10 cellular contexts compared by ENCODE assay signal in genomic region chr20:62356948-62357667, GRCh38. TPM values are rescaled to one million over a fixed set of nuclear protein-coding genes. Genes with fewer than 3 reads are reported as not detected.
DNase-seq lines count a peak whose midpoint lies in the region; ATAC-seq and TF ChIP-seq lines count a peak whose summit lies in the region.
"Had no signal": no experiment of that assay in that cellular context is flagged by ENCODE, and none has a peak within 500 bp of the region (broad histone marks: within the 10 kb centered on the region; RNA-seq: fewer than 3 reads in every experiment).

No MANE protein-coding gene starts in this region.

- ATAC-seq in right cardiac atrium (peak; percentile 27 to 65), HG03457 (IDR thresholded peaks at IDR 0.05; ENCODE audit: unreplicated experiment) (no peak), HG03097 (IDR thresholded peaks at IDR 0.05; ENCODE audit: low FRiP score, unreplicated experiment) (no peak)

- DNase-seq in HT1080 (ENCODE audit: low read depth) (peak; percentile 80), astrocyte of the hippocampus (ENCODE audit: low read depth, low spot score) (peak; percentile 91), right cardiac atrium (peak; percentile 87 to 91 (median 88)), stomach (no peak), UCSD-AML1 (lab: John Stamatoyannopoulos, UW; ENCODE audit: unreplicated experiment) (no peak), NCI-H2227 treated with DMSO at 0.1 percent for 48 hours (lab: John Stamatoyannopoulos, UW) (no peak)
- DNase-seq: activated CD4-positive, alpha-beta T cell treated with anti-CD3 and anti-CD28 coated beads, Interleukin-2, amount 50 U/mL, for 1 hour; midbrain had no signal

- peaks cover 18% of the 10 kb centered on the region for H3K4me1 ChIP-seq in right cardiac atrium (ENCODE audit: control insufficient read depth, insufficient read depth, low read length)
- H3K4me1 ChIP-seq in stomach, result peaks cover 74 to 97% (median 86%) of the 10 kb centered on the region in 4 donors

- no peaks in the 10 kb centered on the region for H3K27me3 ChIP-seq in right cardiac atrium (ENCODE audit: control insufficient read depth, insufficient read depth)
- H3K27me3 ChIP-seq in stomach, result peaks cover 0 to 3% (median 0%) of the 10 kb centered on the region in 3 donors

- WGBS in right cardiac atrium, result 14% methylated on average over 29 of the region's 29 CpGs
- 25 to 42% (median 34%) methylated on average over 10 to 29 of the region's 29 CpGs for WGBS in stomach, 5 donors

- no peak overlapping the region for H3K4me3 ChIP-seq in right cardiac atrium (ENCODE audit: low read length)
- H3K4me3 ChIP-seq in stomach, result peak overlapping the region in 3 of 4 donors; percentile 9 to 28 (median 20)

- no peaks in the 10 kb centered on the region for H3K9me3 ChIP-seq in right cardiac atrium (ENCODE audit: control insufficient read depth, low read length)
- H3K9me3 ChIP-seq in stomach, result no peaks in the 10 kb centered on the region

- no peak for TF ChIP-seq EP300 in stomach (IDR thresholded peaks at IDR 0.05)

- H3K27ac ChIP-seq in right cardiac atrium (ENCODE audit: low read length) (peak overlapping the region; percentile 82), stomach (peak overlapping the region; percentile 63 to 91 (median 86))

- no peak for TF ChIP-seq CTCF in stomach (IDR thresholded peaks at IDR 0.05)

- intact Hi-C loops in right cardiac atrium (cut with DNase I), result no loop called here
- intact Hi-C loops in stomach (cut with DNase I; ENCODE audit: low total_unique reads), result no loop called here

- no peak for TF ChIP-seq POLR2A in stomach (IDR thresholded peaks at IDR 0.05)

- peaks cover 4 to 16% (median 10%) of the 10 kb centered on the region in 4 donors for H3K36me3 ChIP-seq in stomach

RNA-seq across cellular contexts. Expression of gene LAMA5, which starts 10.0 kb away (rescaled TPM):
- 12.1 and 20.1 TPM in 2 replicates for total RNA-seq in HT1080 (2014; rRNA removed; shearing (Covaris generic))
- polyA plus RNA-seq in HT1080 (2015; cell fraction: cytosol; rRNA removed), result 13.4 and 16.2 TPM in 2 replicates
- 181 and 184 TPM in 2 replicates for polyA plus RNA-seq in HT1080 (2015; cell fraction: nucleus; rRNA removed)
- total RNA-seq in right cardiac atrium (10 to 100 TPM; 77.4 to 97.9 (median 86.8) TPM), stomach (100 to 1,000 TPM in 2 of 5 donors, 10 to 100 TPM in 3; 42.2 to 278 (median 86.9) TPM)
- polyA plus RNA-seq in right cardiac atrium (93.7 TPM), stomach (100 to 1,000 TPM in 1 of 3 donors, 10 to 100 TPM in 2; 41.4 to 278 (median 72.3) TPM)

RNA-seq across cellular contexts. Expression of gene RPS21, which starts 29.8 kb away (rescaled TPM):
- 2,418 and 4,004 TPM in 2 replicates for total RNA-seq in HT1080 (2014; rRNA removed; shearing (Covaris generic))
- 4,730 and 10,179 TPM in 2 replicates for polyA plus RNA-seq in HT1080 (2015; cell fraction: cytosol; rRNA removed)
- 1,191 and 1,926 TPM in 2 replicates for polyA plus RNA-seq in HT1080 (2015; cell fraction: nucleus; rRNA removed)
- total RNA-seq in right cardiac atrium (100 to 1,000 TPM; 703 to 815 (median 736) TPM), stomach (1,000 to 10,000 TPM in 3 of 5 donors, 100 to 1,000 TPM in 2; 239 to 2,998 (median 1,528) TPM)
- polyA plus RNA-seq in right cardiac atrium (2,060 TPM), stomach (1,000 to 10,000 TPM; 4,606 to 7,615 (median 4,647) TPM)

RNA-seq across cellular contexts. Expression of gene CABLES2, which starts 50.0 kb away (rescaled TPM):
- total RNA-seq in HT1080 (2014; rRNA removed; shearing (Covaris generic)), result 2.9 and 3.3 TPM in 2 replicates
- polyA plus RNA-seq in HT1080 (2015; cell fraction: cytosol; rRNA removed), result 3.4 and 3.5 TPM in 2 replicates
- 1.3 and 1.7 TPM in 2 replicates for polyA plus RNA-seq in HT1080 (2015; cell fraction: nucleus; rRNA removed)
- total RNA-seq in right cardiac atrium (10 to 100 TPM; 12.3 to 29.4 (median 16.3) TPM), stomach (1 to 10 TPM in 4 of 5 donors, under 1 TPM in 1; 0.55 to 7.8 (median 1.4) TPM)
- polyA plus RNA-seq in right cardiac atrium (10.9 TPM), stomach (1 to 10 TPM; 2.0 to 3.2 (median 2.5) TPM)

RNA-seq across cellular contexts. Expression of gene ADRM1, which starts 54.3 kb away (rescaled TPM):
- total RNA-seq in HT1080 (2014; rRNA removed; shearing (Covaris generic)), result 450 and 452 TPM in 2 replicates
- polyA plus RNA-seq in HT1080 (2015; cell fraction: cytosol; rRNA removed), result 177 and 219 TPM in 2 replicates
- polyA plus RNA-seq in HT1080 (2015; cell fraction: nucleus; rRNA removed), result 160 and 162 TPM in 2 replicates
- 10 to 100 TPM; 65.0 to 80.9 (median 73.4) TPM for total RNA-seq in right cardiac atrium
- polyA plus RNA-seq in right cardiac atrium, result 87.5 TPM
- total RNA-seq in stomach, result 100 to 1,000 TPM in 2 of 5 donors, 10 to 100 TPM in 3; 42.0 to 130 (median 68.4) TPM
- 10 to 100 TPM; 82.3 to 91.3 (median 85.0) TPM for polyA plus RNA-seq in stomach

Comparison
In these comparisons a context has a peak if more than half of its experiments do, and no peak if none do; other contexts are left out.
1. DNase-seq: peak in HT1080 (single experiment), astrocyte of the hippocampus (single experiment) and right cardiac atrium (3 of 3); none in stomach (single experiment), UCSD-AML1 (single experiment) and NCI-H2227 treated with DMSO at 0.1 percent for 48 hours (single experiment).
2. ATAC-seq: peak in right cardiac atrium (2 of 2); none in HG03457 (single experiment) and HG03097 (single experiment).